ENCODE assay signal across 11 cellular contexts in genomic region chr12:22628228-22628627, GRCh38. TPM values are rescaled to one million over a fixed set of nuclear protein-coding genes. Genes with fewer than 3 reads are reported as not detected.
DNase-seq lines count a peak whose midpoint lies in the region; TF ChIP-seq lines count a peak whose summit lies in the region.
"Had no signal": no experiment of that assay in that cellular context is flagged by ENCODE, and none has a peak within 500 bp of the region (broad histone marks: within the 10 kb centered on the region; RNA-seq: fewer than 3 reads in every experiment).

No MANE protein-coding gene starts in this region.

- no peak overlapping the region for H4K91ac ChIP-seq in H9 (ENCODE audit: insufficient read length, low read depth, low read length)

- H4K5ac ChIP-seq in H9 (ENCODE audit: insufficient read length, low read depth, low read length): no peak overlapping the region

- intact Hi-C loops in sigmoid colon (cut with DNase I): no loop called here

- H3K27ac ChIP-seq in H9 (ENCODE audit: insufficient read length, low read depth, low read length) (no peak overlapping the region), SU-DHL-6 (ENCODE audit: low read depth, low read length) (peak overlapping the region; percentile 3; the same call in 1 of the 2 replicates), sigmoid colon (peak overlapping the region; percentile 94 to 99 (median 97))

- H3K9me3 Mint-ChIP-seq in H9: no peaks in the 10 kb centered on the region; a peak in 1 of 5 replicates

- H3K4me3 ChIP-seq in SU-DHL-6 (ENCODE audit: insufficient read depth, low read length, poor library complexity, severe bottlenecking) (peak overlapping the region; percentile 85), sigmoid colon (peak overlapping the region in 2 of 4 donors; percentile 84 to 94)
- H3K4me3 ChIP-seq: lung had no signal

- no peak overlapping the region for H3K18ac ChIP-seq in H9 (ENCODE audit: insufficient read length, low read depth, low read length)

- no peak overlapping the region for H2BK20ac ChIP-seq in H9 (ENCODE audit: low read depth, low read length, poor library complexity, severe bottlenecking)

- no peak overlapping the region for H2BK15ac ChIP-seq in H9 (ENCODE audit: low read depth, low read length)

- H3K27ac Mint-ChIP-seq in H9: peak overlapping the region in 1 of 3 experiments; percentile 42; a peak in 2 of 7 replicates

- no peak overlapping the region for H2BK12ac ChIP-seq in H9 (ENCODE audit: insufficient read length, low read depth, low read length)

- H3K56ac ChIP-seq in H9 (ENCODE audit: insufficient read length, low read depth, low read length): no peak overlapping the region

- TF ChIP-seq POLR2A in sigmoid colon (IDR thresholded peaks at IDR 0.05): no peak

- H3K4me2 ChIP-seq in H9 (ENCODE audit: insufficient read depth, insufficient read length, low read length) (no peak overlapping the region), SU-DHL-6 (ENCODE audit: low read depth, low read length, poor library complexity, severe bottlenecking) (peak overlapping the region; percentile 97)

- H3K23me2 ChIP-seq in H9 (ENCODE audit: insufficient read length, low read depth, low read length, poor library complexity, severe bottlenecking): peaks cover 12% of the 10 kb centered on the region

- TF ChIP-seq CTCF in H9 (conservative IDR thresholded peaks at IDR 0.05) (no peak), SU-DHL-6 (IDR thresholded peaks at IDR 0.05; ENCODE audit: insufficient read depth, low read length, poor library complexity, severe bottlenecking) (no peak), sigmoid colon (IDR thresholded peaks at IDR 0.05) (no peak)

- H3K9me3 ChIP-seq in H9 (ENCODE audit: control insufficient read depth, low read depth, low read length): no peaks in the 10 kb centered on the region
- H3K9me3 ChIP-seq in SU-DHL-6 (ENCODE audit: insufficient read depth, low read length): no peaks in the 10 kb centered on the region
- H3K9me3 ChIP-seq in sigmoid colon: no peaks in the 10 kb centered on the region

- no peaks in the 10 kb centered on the region for H3K9me2 ChIP-seq in SU-DHL-6 (replicated peaks; ENCODE audit: insufficient read depth, low read length)

- H3K27me3 ChIP-seq in H9 (ENCODE audit: insufficient read depth, low read length) (no peaks in the 10 kb centered on the region), SU-DHL-6 (ENCODE audit: low read length) (no peaks in the 10 kb centered on the region), sigmoid colon (no peaks in the 10 kb centered on the region)

- H2BK120ac ChIP-seq in H9 (ENCODE audit: low read depth, low read length, poor library complexity, severe bottlenecking): no peak overlapping the region

- peak overlapping the region; percentile 92 to 99 for H3K4me3 Mint-ChIP-seq in H9

- H4K8ac ChIP-seq in H9 (replicated peaks; ENCODE audit: insufficient read length, low read depth, low read length): no peak overlapping the region

- H3F3A ChIP-seq in SU-DHL-6 (ENCODE audit: insufficient read depth): peaks cover 3% of the 10 kb centered on the region; the same call in 1 of the 2 replicates

- DNase-seq in H9: no peak
- peak; percentile 41 for DNase-seq in fibroblast of peridontal ligament (ENCODE audit: extremely low read depth)
- DNase-seq in sigmoid colon: no peak
- DNase-seq in medulla oblongata (ENCODE audit: extremely low spot score): no peak
- no peak for DNase-seq in NCI-H187 (lab: John Stamatoyannopoulos, UW)
- no peak for DNase-seq in stimulated activated naive CD4-positive, alpha-beta T cell (lab: John Stamatoyannopoulos, UW)
- DNase-seq: activated CD4-positive, alpha-beta T cell treated with anti-CD3 and anti-CD28 coated beads for 48 hours; dermis blood vessel endothelial cell; NCI-H774 had no signal

- no peak overlapping the region for H3K4ac ChIP-seq in H9 (ENCODE audit: low read depth, low read length)

- no peak overlapping the region for H2BK5ac ChIP-seq in H9 (ENCODE audit: insufficient read length, low read length)

- no peak overlapping the region for H3K14ac ChIP-seq in H9 (ENCODE audit: insufficient read depth, low read length)

- H3K79me2 ChIP-seq in H9 (ENCODE audit: insufficient read depth, low read length) (peaks cover 29% of the 10 kb centered on the region; the same call in 1 of the 2 replicates), SU-DHL-6 (ENCODE audit: insufficient read depth, low read length) (peaks cover 80% of the 10 kb centered on the region)

- H2AFZ ChIP-seq in H9 (ENCODE audit: low read length): no peak overlapping the region
- no peak overlapping the region for H2AFZ ChIP-seq in SU-DHL-6 (ENCODE audit: low read depth, low read length, severe bottlenecking)

- H3K79me1 ChIP-seq in H9 (ENCODE audit: insufficient read depth, low read depth, low read length, poor library complexity, severe bottlenecking): peaks cover 3% of the 10 kb centered on the region

- no peak overlapping the region for H2AK5ac ChIP-seq in H9 (ENCODE audit: insufficient read length, low read length)

- H3K4me1 Mint-ChIP-seq in H9: peaks cover 38 to 40% of the 10 kb centered on the region in 2 experiments

- no peaks in the 10 kb centered on the region for H4K20me1 ChIP-seq in H9 (ENCODE audit: control insufficient read depth, insufficient read depth, insufficient read length)
- H4K20me1 ChIP-seq in SU-DHL-6 (ENCODE audit: low read depth, low read length): peaks cover 36% of the 10 kb centered on the region

- WGBS in H9 (ENCODE audit: extremely low coverage, insufficient read length, low lambda C conversion rate): no CpG with 5 or more reads among the region's 4 CpGs
- 36 to 61% methylated on average over 4 of the region's 4 CpGs for WGBS in sigmoid colon, 2 donors

- no peak overlapping the region for H3T11ph ChIP-seq in H9 (ENCODE audit: low read length)

- H3K9ac ChIP-seq in H9 (ENCODE audit: extremely low read depth, insufficient read length, low read length) (no peak overlapping the region), SU-DHL-6 (ENCODE audit: low read length) (peak overlapping the region; percentile 69)

- H3K36me3 Mint-ChIP-seq in H9 (ENCODE audit: insufficient read depth in 1 of 3, low read depth in 3 of 3): peaks cover 7 to 18% (median 15%) of the 10 kb centered on the region in 3 experiments; a peak in 6 of 7 replicates

- no peak overlapping the region for H3K23ac ChIP-seq in H9 (ENCODE audit: insufficient read length, low read depth, low read length)

- H3K4me1 ChIP-seq in H9 (ENCODE audit: insufficient read depth, low read length): no peaks in the 10 kb centered on the region
- peaks cover 0 to 38% (median 27%) of the 10 kb centered on the region in 4 donors for H3K4me1 ChIP-seq in sigmoid colon

- no peaks in the 10 kb centered on the region for H3K27me3 Mint-ChIP-seq in H9 (ENCODE audit: low read depth)

- H3K36me3 ChIP-seq in SU-DHL-6 (ENCODE audit: low read length) (peaks cover 17% of the 10 kb centered on the region; the same call in 1 of the 2 replicates), sigmoid colon (no peaks in the 10 kb centered on the region)

- no peak for TF ChIP-seq EP300 in sigmoid colon (IDR thresholded peaks at IDR 0.05)

RNA-seq across cellular contexts. Expression of gene ETNK1, which starts 3.3 kb away (rescaled TPM):
- total RNA-seq in H9 (2021) (68.6 and 70.1 TPM in 2 replicates), sigmoid colon (10 to 100 TPM; 25.7 to 30.0 (median 29.3) TPM)
- polyA plus RNA-seq in sigmoid colon: 10 to 100 TPM; 18.6 to 49.5 (median 28.1) TPM
